ENCODE assay signal across 15 cellular contexts in the genomic region with DNA sequence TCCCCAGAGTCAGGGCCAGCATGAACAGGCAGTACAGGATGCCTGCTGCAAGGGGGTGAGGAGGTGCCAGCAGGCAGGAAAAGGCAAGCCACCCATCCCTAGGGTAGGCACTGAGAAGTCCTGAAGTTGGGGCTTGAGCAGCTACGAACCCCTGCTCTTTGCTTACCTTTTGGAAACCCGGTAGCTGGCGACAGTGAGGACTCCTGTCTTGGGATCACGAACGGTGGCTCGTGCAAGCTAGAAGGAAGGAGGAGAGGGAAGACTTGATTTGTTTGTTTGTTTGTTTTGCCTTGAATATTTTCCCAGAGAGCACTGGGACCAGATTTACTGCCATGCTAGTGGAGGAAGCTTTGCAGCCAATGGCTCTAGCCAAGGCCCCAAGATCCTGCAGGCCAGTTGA. TPM values are rescaled to one million over a fixed set of nuclear protein-coding genes. Genes with fewer than 3 reads are reported as not detected.
"Had no signal": no experiment of that assay in that cellular context is flagged by ENCODE, and none has a peak within 500 bp of the region (broad histone marks: within the 10 kb centered on the region; RNA-seq: fewer than 3 reads in every experiment).

No MANE protein-coding gene starts in this region.

- H3K36me3 Mint-ChIP-seq: naive thymus-derived CD8-positive, alpha-beta T cell; T-cell had no signal

- H3K27ac Mint-ChIP-seq: naive thymus-derived CD8-positive, alpha-beta T cell; stimulated activated naive CD8-positive, alpha-beta T cell treated with anti-CD3 and anti-CD28 coated beads, Interleukin-15, amount 100 ng/mL, for 72 hours; T-cell had no signal

- ATAC-seq: lower lobe of right lung; naive thymus-derived CD8-positive, alpha-beta T cell; stimulated activated naive CD8-positive, alpha-beta T cell treated with anti-CD3 and anti-CD28 coated beads, Interleukin-15, amount 100 ng/mL, for 72 hours; T-cell had no signal

- H3K4me3 Mint-ChIP-seq: naive thymus-derived CD8-positive, alpha-beta T cell; stimulated activated naive CD8-positive, alpha-beta T cell treated with anti-CD3 and anti-CD28 coated beads, Interleukin-15, amount 100 ng/mL, for 72 hours; T-cell had no signal

- H3K27me3 ChIP-seq: adrenal gland, esophagus muscularis mucosa had no signal

- DNase-seq: activated CD4-positive, alpha-beta T cell treated with anti-CD3 and anti-CD28 coated beads for 1 hour; activated CD4-positive, alpha-beta T cell treated with anti-CD3 and anti-CD28 coated beads, Interleukin-2, amount 50 U/mL, for 48 hours; activated naive CD4-positive, alpha-beta T cell treated with Interleukin-2 at 50 U/mL for 16 hours; lower lobe of right lung; naive thymus-derived CD8-positive, alpha-beta T cell; nucleus accumbens; stimulated activated CD4-positive, alpha-beta T cell treated with anti-CD3 and anti-CD28 coated beads, Interleukin-2, amount 100 ng/mL, for 48 hours; stimulated activated naive CD8-positive, alpha-beta T cell treated with anti-CD3 and anti-CD28 coated beads, Interleukin-15, amount 100 ng/mL, for 72 hours; T-cell; T1000 had no signal

- H3K9me3 Mint-ChIP-seq: naive thymus-derived CD8-positive, alpha-beta T cell; stimulated activated naive CD8-positive, alpha-beta T cell treated with anti-CD3 and anti-CD28 coated beads, Interleukin-15, amount 100 ng/mL, for 72 hours; T-cell had no signal

- H3K4me3 ChIP-seq: adrenal gland, esophagus muscularis mucosa, lower lobe of right lung, thoracic aorta had no signal

- H3K27me3 Mint-ChIP-seq: T-cell had no signal

- H3K27ac ChIP-seq: adrenal gland, esophagus muscularis mucosa, lower lobe of right lung, thoracic aorta had no signal

- FAIRE-seq: keratinocyte had no signal

- H3K9me3 ChIP-seq: adrenal gland, esophagus muscularis mucosa, lower lobe of right lung, thoracic aorta had no signal

- H3K4me1 ChIP-seq: adrenal gland had no signal

RNA-seq across cellular contexts. Expression of gene P4HA2, which starts 23.7 kb away (rescaled TPM):
- total RNA-seq: naive thymus-derived CD8-positive, alpha-beta T cell had no signal

RNA-seq across cellular contexts. Expression of gene PDLIM4, which starts 53.6 kb away (rescaled TPM):
- total RNA-seq: mononuclear cell; naive thymus-derived CD8-positive, alpha-beta T cell; T-cell had no signal
- polyA plus RNA-seq: naive thymus-derived CD8-positive, alpha-beta T cell had no signal
